7 cellular contexts compared by ENCODE assay signal in the genomic region with DNA sequence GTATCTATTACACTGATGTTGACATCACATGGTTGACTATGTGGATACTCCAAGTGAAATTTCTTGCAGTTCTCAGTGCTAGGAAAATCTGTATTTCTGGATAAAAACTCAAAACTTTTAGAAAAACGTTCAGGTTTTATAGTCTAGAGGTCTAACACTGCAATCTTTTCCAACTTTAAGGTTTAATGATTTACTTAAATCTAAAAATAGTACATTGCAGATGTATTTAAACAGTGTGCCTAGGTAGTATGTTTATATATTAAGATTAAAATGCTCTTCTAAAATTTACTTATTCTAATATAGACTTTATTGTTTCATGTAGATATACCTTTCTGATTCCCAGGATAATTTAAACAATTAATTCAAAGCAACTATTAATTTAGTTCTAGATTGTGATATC.
"Had no signal": no experiment of that assay in that cellular context is flagged by ENCODE, and none has a peak within 500 bp of the region (broad histone marks: within the 10 kb centered on the region; RNA-seq: fewer than 3 reads in every experiment).

No MANE protein-coding gene starts in this region.

- H3K4me3 ChIP-seq: GM23338 had no signal

- H3K4me2 ChIP-seq: GM23338 had no signal

- FAIRE-seq: H1, H54 had no signal

- ATAC-seq: GM23338 had no signal

- DNase-seq: H9, HCEC 1CT, IMR-90 had no signal

- H2AFZ ChIP-seq: GM23338 had no signal

- H3K27ac ChIP-seq: HL-60 had no signal
